19 cellular contexts compared by ENCODE assay signal in the genomic region with DNA sequence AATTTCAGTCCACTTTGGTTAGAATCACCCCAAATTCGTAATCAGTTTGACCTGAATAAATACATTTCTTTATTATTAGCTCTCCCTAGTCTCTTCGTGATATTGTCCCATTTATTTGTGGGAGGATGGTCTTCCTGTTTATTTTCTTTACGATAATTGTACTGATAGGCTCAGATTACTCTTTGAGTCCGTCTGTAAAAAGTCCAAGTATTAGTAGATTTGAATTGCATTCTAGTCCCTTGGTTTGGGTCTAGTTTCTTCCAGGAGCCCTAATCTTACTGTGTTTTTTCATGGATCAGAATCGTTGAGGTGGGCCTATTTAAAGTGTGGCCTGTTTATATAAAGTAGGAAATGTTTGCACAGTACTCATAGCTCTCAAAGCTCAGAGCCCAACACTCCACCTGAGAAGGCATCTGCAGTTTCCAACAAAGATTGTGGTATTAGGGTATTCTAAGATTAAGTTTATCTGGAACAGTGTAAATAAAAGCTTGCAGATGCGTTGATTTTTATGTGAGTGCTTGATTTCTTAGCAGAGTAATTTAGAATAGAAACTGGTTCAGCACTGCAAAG. TPM values are rescaled to one million over a fixed set of nuclear protein-coding genes. Genes with fewer than 3 reads are reported as not detected.
DNase-seq lines count a peak whose midpoint lies in the region; ATAC-seq, FAIRE-seq and TF ChIP-seq lines count a peak whose summit lies in the region.
"Had no signal": no experiment of that assay in that cellular context is flagged by ENCODE, and none has a peak within 500 bp of the region (broad histone marks: within the 10 kb centered on the region; RNA-seq: fewer than 3 reads in every experiment).

No MANE protein-coding gene starts in this region.

- H2BK5ac ChIP-seq in mesenchymal stem cell (ENCODE audit: low read depth, low read length, poor library complexity, severe bottlenecking), result no peak overlapping the region

- H3K79me1 ChIP-seq in mesenchymal stem cell (replicated peaks; ENCODE audit: low read length, poor library complexity, severe bottlenecking), result no peaks in the 10 kb centered on the region

- H3K23ac ChIP-seq in mesenchymal stem cell (ENCODE audit: low read length in 2 of 2), result no peak overlapping the region

- H3K9me3 ChIP-seq in body of pancreas (no peaks in the 10 kb centered on the region), mesenchymal stem cell (ENCODE audit: control insufficient read depth, low read length) (no peaks in the 10 kb centered on the region), upper lobe of right lung (no peaks in the 10 kb centered on the region)
- H3K9me3 ChIP-seq: BLaER1 treated with 17β-estradiol and CSF1 and Interleukin-3, amounts not matched to agents 10 nM and 100 nM had no signal

- H2BK12ac ChIP-seq in mesenchymal stem cell (ENCODE audit: low read length in 2 of 2), result no peak overlapping the region

- no peak for TF ChIP-seq CTCF in body of pancreas (IDR thresholded peaks at IDR 0.05)
- no peak for TF ChIP-seq CTCF in upper lobe of right lung (IDR thresholded peaks at IDR 0.05)

- peaks cover 76% of the 10 kb centered on the region for H3K4me1 ChIP-seq in body of pancreas
- H3K4me1 ChIP-seq in mesenchymal stem cell (ENCODE audit: control insufficient read depth, insufficient read depth, low read depth, low read length), result peaks cover 15% of the 10 kb centered on the region
- H3K4me1 ChIP-seq in upper lobe of right lung, result no peaks in the 10 kb centered on the region

- H3K18ac ChIP-seq in mesenchymal stem cell (ENCODE audit: low read depth in 1 of 2, low read length in 2 of 2), result no peak overlapping the region

- H2BK15ac ChIP-seq in mesenchymal stem cell (ENCODE audit: low read depth, poor library complexity, severe bottlenecking), result no peak overlapping the region

- intact Hi-C loops in body of pancreas (cut with DNase I), result no loop called here
- intact Hi-C loops in upper lobe of right lung (cut with DNase I), result no loop called here

- H3K14ac ChIP-seq in mesenchymal stem cell (ENCODE audit: low read length in 2 of 2), result no peak overlapping the region

- no peak for FAIRE-seq in RCC 7860 (lab: Jason Lieb, UNC)
- FAIRE-seq: G401.6, GM12891 had no signal

- H3K27ac ChIP-seq in body of pancreas (peak overlapping the region; percentile 42 to 77 (median 55)), mesenchymal stem cell (ENCODE audit: low read length, poor library complexity, severe bottlenecking) (no peak overlapping the region), upper lobe of right lung (no peak overlapping the region)
- H3K27ac ChIP-seq: 22Rv1; BLaER1 treated with 17β-estradiol and CSF1 and Interleukin-3, amounts not matched to agents 10 nM and 100 nM had no signal

- no peak overlapping the region for H4K91ac ChIP-seq in mesenchymal stem cell (ENCODE audit: low read length)

- ATAC-seq in body of pancreas (no peak), upper lobe of right lung (peak; percentile 44)

- H2BK120ac ChIP-seq in mesenchymal stem cell (ENCODE audit: low read depth, low read length), result no peak overlapping the region

- peak overlapping the region; percentile 58 for H2AK5ac ChIP-seq in mesenchymal stem cell (ENCODE audit: low read length, severe bottlenecking)

- no peak overlapping the region for H3K9ac ChIP-seq in mesenchymal stem cell (ENCODE audit: low read length)
- H3K9ac ChIP-seq: BLaER1 treated with 17β-estradiol and CSF1 and Interleukin-3, amounts not matched to agents 10 nM and 100 nM had no signal

- H3K27me3 ChIP-seq in body of pancreas (no peaks in the 10 kb centered on the region), mesenchymal stem cell (ENCODE audit: control insufficient read depth in 1 of 2, insufficient read depth in 1 of 2, low read length in 2 of 2) (peaks cover 0 to 12% of the 10 kb centered on the region in 2 experiments), upper lobe of right lung (no peaks in the 10 kb centered on the region)
- H3K27me3 ChIP-seq: BLaER1 treated with 17β-estradiol and CSF1 and Interleukin-3, amounts not matched to agents 10 nM and 100 nM had no signal

- WGBS in body of pancreas, 2 donors, result 26 to 31% methylated on average over 6 of the region's 6 CpGs
- WGBS in mesenchymal stem cell, result 76% methylated on average over 5 of the region's 6 CpGs

- H3K4me2 ChIP-seq in mesenchymal stem cell (ENCODE audit: low read length, poor library complexity, severe bottlenecking), result no peak overlapping the region
- H3K4me2 ChIP-seq: BLaER1 treated with 17β-estradiol and CSF1 and Interleukin-3, amounts not matched to agents 10 nM and 100 nM had no signal

- H4K8ac ChIP-seq in mesenchymal stem cell (ENCODE audit: low read length), result no peak overlapping the region

- H3K4ac ChIP-seq in mesenchymal stem cell (ENCODE audit: low read depth in 1 of 2, low read length in 2 of 2), result no peak overlapping the region

- H3K4me3 ChIP-seq in body of pancreas (no peak overlapping the region), mesenchymal stem cell (ENCODE audit: insufficient read depth in 1 of 2, low read depth in 1 of 2, low read length in 2 of 2) (no peak overlapping the region), upper lobe of right lung (no peak overlapping the region)
- H3K4me3 ChIP-seq: BLaER1 treated with 17β-estradiol and CSF1 and Interleukin-3, amounts not matched to agents 10 nM and 100 nM had no signal

- DNase-seq in DMS53 (lab: John Stamatoyannopoulos, UW) (peak; percentile 26), DMS53 treated with DMSO at 0.1 percent for 48 hours (lab: John Stamatoyannopoulos, UW; ENCODE audit: unreplicated experiment) (no peak), body of pancreas (no peak), mesenchymal stem cell (no peak), upper lobe of right lung (no peak), globus pallidus (ENCODE audit: low spot score) (no peak), RCC 7860 (ENCODE audit: low spot score) (no peak)
- no peak for DNase-seq in stimulated activated CD4-positive, alpha-beta T cell treated with anti-CD3 and anti-CD28 coated beads, Interleukin-1b, Interleukin-23, amount 100 ng/mL, for 48 hours
- DNase-seq: CD4-positive, CD25-positive, alpha-beta regulatory T cell; DMS 273 treated with DMSO at 0.1 percent for 48 hours; DMS79 treated with DMSO at 0.1 percent for 48 hours; EL; GOT3; H9; HFFc6 had no signal

- H3K36me3 ChIP-seq in body of pancreas (replicated peaks in 1 of 2; ENCODE audit: insufficient read depth in 1 of 2, low read depth in 2 of 2) (peaks cover 0 to 4% of the 10 kb centered on the region in 2 donors), mesenchymal stem cell (ENCODE audit: control insufficient read depth in 1 of 2, insufficient read depth in 2 of 2, low read depth in 1 of 2, low read length in 2 of 2) (no peaks in the 10 kb centered on the region), upper lobe of right lung (no peaks in the 10 kb centered on the region)

- TF ChIP-seq POLR2A in body of pancreas (IDR thresholded peaks at IDR 0.05), result no peak

- H2AFZ ChIP-seq in mesenchymal stem cell (ENCODE audit: low read depth, low read length), result no peak overlapping the region

RNA-seq across cellular contexts. Expression of gene MAP3K21, which starts 33.1 kb away (rescaled TPM):
- total RNA-seq in body of pancreas, result 10 to 100 TPM; 40.2 to 62.3 TPM
- 0.32 TPM for polyA plus RNA-seq in mesenchymal stem cell (2013, experiment 1 of 2)
- polyA plus RNA-seq in mesenchymal stem cell (2013, experiment 2 of 2), result 0.29 TPM
- total RNA-seq in upper lobe of right lung, result 9.1 TPM

Comparison
In these comparisons a context has a peak if more than half of its experiments do, and no peak if none do; other contexts are left out.
1. H3K27ac ChIP-seq: peak in body of pancreas (4 of 4); none in mesenchymal stem cell (single experiment) and upper lobe of right lung (single experiment).